ENCODE assay signal across 11 cellular contexts in genomic region chr20:845967-846893, GRCh38. TPM values are rescaled to one million over a fixed set of nuclear protein-coding genes. Genes with fewer than 3 reads are reported as not detected.
A peak's percentile ranks its signal among the peaks of the same experiment; 100 is the strongest.
DNase-seq lines count a peak whose midpoint lies in the region; ATAC-seq and TF ChIP-seq lines count a peak whose summit lies in the region.
"Had no signal": no experiment of that assay in that cellular context is flagged by ENCODE, and none has a peak within 500 bp of the region (broad histone marks: within the 10 kb centered on the region; RNA-seq: fewer than 3 reads in every experiment).

No MANE protein-coding gene starts in this region.

- H3K9me3 Mint-ChIP-seq in activated naive CD4-positive, alpha-beta T cell treated with anti-CD3 and anti-CD28 coated beads, Interleukin-2, amount 10 ng/mL, durations not matched to agents 7 days and 5 days, result peaks cover 8% of the 10 kb centered on the region
- peaks cover 8% of the 10 kb centered on the region for H3K9me3 Mint-ChIP-seq in T-helper 2 cell treated with Interferon-gamma antibody and Interleukin-4, amounts not matched to agents 5 μg/mL and 100 μg/mL, for 36 hours
- peaks cover 22% of the 10 kb centered on the region for H3K9me3 Mint-ChIP-seq in glutamatergic neuron (ENCODE audit: unreplicated experiment)

- peak overlapping the region in 2 of 5 donors; percentile 47 for H3K9ac ChIP-seq in subcutaneous abdominal adipose tissue (ENCODE audit: low read length in 5 of 5)

- peaks cover 1 to 50% (median 36%) of the 10 kb centered on the region in 5 donors for H3K4me1 ChIP-seq in subcutaneous abdominal adipose tissue (ENCODE audit: control insufficient read depth in 5 of 5, insufficient read depth in 5 of 5, low read length in 5 of 5)

- DNase-seq in activated naive CD4-positive, alpha-beta T cell treated with anti-CD3 and anti-CD28 coated beads, Interleukin-2, amount 10 ng/mL, durations not matched to agents 7 days and 5 days, result peak; percentile 45
- no peak for DNase-seq in activated naive CD4-positive, alpha-beta T cell (lab: John Stamatoyannopoulos, UW)
- DNase-seq in T-helper 2 cell treated with Interferon-gamma antibody and Interleukin-4, amounts not matched to agents 5 μg/mL and 100 μg/mL, for 36 hours (ENCODE audit: low spot score), result no peak
- DNase-seq in glutamatergic neuron (no peak), NCI-H510A (lab: John Stamatoyannopoulos, UW) (no peak)
- DNase-seq: foreskin keratinocyte, ovary, SW 1271 had no signal

- TF ChIP-seq CTCF in glutamatergic neuron (IDR thresholded peaks at IDR 0.05; ENCODE audit: partially characterized antibody, unreplicated experiment), result no peak

- H3K4me3 Mint-ChIP-seq in activated naive CD4-positive, alpha-beta T cell treated with anti-CD3 and anti-CD28 coated beads, Interleukin-2, amount 10 ng/mL, durations not matched to agents 7 days and 5 days, result peak overlapping the region; percentile 97
- peak overlapping the region; percentile 87 for H3K4me3 Mint-ChIP-seq in T-helper 2 cell treated with Interferon-gamma antibody and Interleukin-4, amounts not matched to agents 5 μg/mL and 100 μg/mL, for 36 hours
- H3K4me3 Mint-ChIP-seq in glutamatergic neuron (ENCODE audit: unreplicated experiment), result peak overlapping the region; percentile 98

- peak overlapping the region in 3 of 5 donors; percentile 2 to 35 (median 16) for H3K4me3 ChIP-seq in subcutaneous abdominal adipose tissue (ENCODE audit: low read depth in 1 of 5, low read length in 5 of 5)
- H3K4me3 ChIP-seq: ovary had no signal

- H3K27ac ChIP-seq in subcutaneous abdominal adipose tissue (ENCODE audit: low read depth, low read length), result peak overlapping the region; percentile 23
- H3K27ac ChIP-seq: foreskin keratinocyte, ovary had no signal

- H3K27me3 ChIP-seq in subcutaneous abdominal adipose tissue (ENCODE audit: control insufficient read depth in 5 of 5, insufficient read depth in 4 of 5, low read length in 5 of 5), result peaks cover 0 to 11% (median 8%) of the 10 kb centered on the region in 5 donors
- H3K27me3 ChIP-seq: foreskin keratinocyte, ovary had no signal

- ATAC-seq in HG02884 (IDR thresholded peaks at IDR 0.05; ENCODE audit: unreplicated experiment) (no peak), HG03378 (IDR thresholded peaks at IDR 0.05; ENCODE audit: unreplicated experiment) (no peak)
- ATAC-seq: foreskin keratinocyte had no signal

- H3K27ac Mint-ChIP-seq in activated naive CD4-positive, alpha-beta T cell treated with anti-CD3 and anti-CD28 coated beads, Interleukin-2, amount 10 ng/mL, durations not matched to agents 7 days and 5 days, result peak overlapping the region; percentile 96
- peak overlapping the region; percentile 86 for H3K27ac Mint-ChIP-seq in T-helper 2 cell treated with Interferon-gamma antibody and Interleukin-4, amounts not matched to agents 5 μg/mL and 100 μg/mL, for 36 hours
- peak overlapping the region; percentile 98 for H3K27ac Mint-ChIP-seq in glutamatergic neuron (ENCODE audit: unreplicated experiment)

- H3K9me3 ChIP-seq in subcutaneous abdominal adipose tissue (ENCODE audit: control insufficient read depth in 5 of 5, low read length in 5 of 5), result no peaks in the 10 kb centered on the region
- H3K9me3 ChIP-seq: ovary had no signal

- peaks cover 49% of the 10 kb centered on the region for H3K36me3 Mint-ChIP-seq in activated naive CD4-positive, alpha-beta T cell treated with anti-CD3 and anti-CD28 coated beads, Interleukin-2, amount 10 ng/mL, durations not matched to agents 7 days and 5 days
- H3K36me3 Mint-ChIP-seq in T-helper 2 cell treated with Interferon-gamma antibody and Interleukin-4, amounts not matched to agents 5 μg/mL and 100 μg/mL, for 36 hours (ENCODE audit: low read depth), result peaks cover 30% of the 10 kb centered on the region
- peaks cover 8% of the 10 kb centered on the region for H3K36me3 Mint-ChIP-seq in glutamatergic neuron (ENCODE audit: unreplicated experiment)

- CTCF ChIA-PET in activated naive CD4-positive, alpha-beta T cell treated with anti-CD3 and anti-CD28 coated beads, Interleukin-2, amount 10 ng/mL, durations not matched to agents 7 days and 5 days (lab: Charles Lee), result no interaction called here

- H3K36me3 ChIP-seq in subcutaneous abdominal adipose tissue (ENCODE audit: control insufficient read depth in 5 of 5, insufficient read depth in 5 of 5, low read length in 5 of 5), result peaks cover 0 to 3% (median 0%) of the 10 kb centered on the region in 5 donors
- H3K36me3 ChIP-seq: ovary had no signal

- H3K4me1 Mint-ChIP-seq in activated naive CD4-positive, alpha-beta T cell treated with anti-CD3 and anti-CD28 coated beads, Interleukin-2, amount 10 ng/mL, durations not matched to agents 7 days and 5 days, result peaks cover 75% of the 10 kb centered on the region
- peaks cover 32% of the 10 kb centered on the region for H3K4me1 Mint-ChIP-seq in T-helper 2 cell treated with Interferon-gamma antibody and Interleukin-4, amounts not matched to agents 5 μg/mL and 100 μg/mL, for 36 hours (ENCODE audit: low read depth)
- peaks cover 14% of the 10 kb centered on the region for H3K4me1 Mint-ChIP-seq in glutamatergic neuron (ENCODE audit: low read depth, unreplicated experiment)

- no peaks in the 10 kb centered on the region for H3K27me3 Mint-ChIP-seq in activated naive CD4-positive, alpha-beta T cell treated with anti-CD3 and anti-CD28 coated beads, Interleukin-2, amount 10 ng/mL, durations not matched to agents 7 days and 5 days
- no peaks in the 10 kb centered on the region for H3K27me3 Mint-ChIP-seq in T-helper 2 cell treated with Interferon-gamma antibody and Interleukin-4, amounts not matched to agents 5 μg/mL and 100 μg/mL, for 36 hours (ENCODE audit: low read depth)
- H3K27me3 Mint-ChIP-seq in glutamatergic neuron (ENCODE audit: unreplicated experiment), result peaks cover 15% of the 10 kb centered on the region

RNA-seq across cellular contexts. Expression of gene FAM110A, which starts 12.7 kb away (rescaled TPM):
- total RNA-seq in glutamatergic neuron (ENCODE audit: unreplicated experiment), result 152 TPM
